8 cellular contexts compared by ENCODE assay signal in genomic region chr7:139359366-139360209, GRCh38. TPM values are rescaled to one million over a fixed set of nuclear protein-coding genes. Genes with fewer than 3 reads are reported as not detected.
A peak's percentile ranks its signal among the peaks of the same experiment; 100 is the strongest.
DNase-seq lines count a peak whose midpoint lies in the region; ATAC-seq lines count a peak whose summit lies in the region.

TSS of gene LUC7L2 (plus strand) at chr7:139359894. CDS start at chr7:139360262, 368 bp downstream.

- ATAC-seq in GM19467 (IDR thresholded peaks at IDR 0.05; ENCODE audit: unreplicated experiment), result peak; percentile 72

- H3K36me3 Mint-ChIP-seq in CD8-positive, alpha-beta memory T cell, result peaks cover 0 to 34% (median 5%) of the 10 kb centered on the region in 3 donors

- peak; percentile 98 to 100 (median 99) for DNase-seq in CD8-positive, alpha-beta memory T cell
- DNase-seq in HS-27A (ENCODE audit: low read depth), result peak; percentile 85
- peak; percentile 89 for DNase-seq in NK-92 (lab: John Stamatoyannopoulos, UW; ENCODE audit: unreplicated experiment)
- peak; percentile 97 to 99 for DNase-seq in activated CD8-positive, alpha-beta memory T cell treated with anti-CD3 and anti-CD28 coated beads for 1 hour (ENCODE audit: extremely low read depth in 1 of 2, low read depth in 1 of 2)
- peak; percentile 100 for DNase-seq in effector CD4-positive, alpha-beta T cell
- DNase-seq in lung microvascular endothelial cell (ENCODE audit: low read depth in 2 of 2), result peak; percentile 99
- DNase-seq in stimulated activated CD4-positive, alpha-beta T cell treated with anti-CD3 and anti-CD28 coated beads, TNF-alpha, amount 100 ng/mL, for 48 hours (ENCODE audit: low read depth in 3 of 3), result peak; percentile 99

- CTCF ChIA-PET in CD8-positive, alpha-beta memory T cell (lab: Charles Lee), result interaction anchor here (1.0 to 1.6 kb wide), 4 partner anchors 10 to 20 kb away, joined by 4 to 9 read pairs (median 4); no protein-coding TSS in a partner anchor

- POLR2A ChIA-PET in CD8-positive, alpha-beta memory T cell (lab: Charles Lee), result interaction anchor here (0.7 to 2.5 kb wide), 7 partner anchors 9 to 817 kb away, joined by 3 to 67 read pairs (median 6); partner anchors contain the start of genes FMC1, KDM7A and UBN2

- no peaks in the 10 kb centered on the region for H3K36me3 ChIP-seq in CD8-positive, alpha-beta memory T cell (ENCODE audit: insufficient read depth, low read length)

- peak within 1 kb of the TSS; percentile 97 to 99 (median 98) for H3K4me3 Mint-ChIP-seq in CD8-positive, alpha-beta memory T cell

- peak within 1 kb of the TSS; percentile 98 for H3K27ac ChIP-seq in CD8-positive, alpha-beta memory T cell (ENCODE audit: low read depth, low read length)

- H3K27ac Mint-ChIP-seq in CD8-positive, alpha-beta memory T cell, result peak within 1 kb of the TSS; percentile 97 to 100 (median 99)

- H3K27me3 Mint-ChIP-seq in CD8-positive, alpha-beta memory T cell, result no peaks in the 10 kb centered on the region

- H3K9me3 ChIP-seq in CD8-positive, alpha-beta memory T cell (ENCODE audit: low read length), result no peaks in the 10 kb centered on the region

- H3K4me1 Mint-ChIP-seq in CD8-positive, alpha-beta memory T cell, result peaks cover 44 to 60% (median 55%) of the 10 kb centered on the region in 3 donors

- no peaks in the 10 kb centered on the region for H3K27me3 ChIP-seq in CD8-positive, alpha-beta memory T cell (ENCODE audit: insufficient read depth, low read length, poor library complexity, severe bottlenecking)

- no peaks in the 10 kb centered on the region for H3K9me3 Mint-ChIP-seq in CD8-positive, alpha-beta memory T cell

- H3K4me3 ChIP-seq in CD8-positive, alpha-beta memory T cell (ENCODE audit: low read length), result peak within 1 kb of the TSS; percentile 92

- H3K4me1 ChIP-seq in CD8-positive, alpha-beta memory T cell (ENCODE audit: insufficient read depth, low read length), result peaks cover 30% of the 10 kb centered on the region

RNA-seq across cellular contexts. Expression of gene LUC7L2, which starts in this region (rescaled TPM):
- total RNA-seq in CD8-positive, alpha-beta memory T cell, result 100 to 1,000 TPM; 150 to 164 TPM
- polyA plus RNA-seq in CD8-positive, alpha-beta memory T cell, result 72.0 TPM
- total RNA-seq in lung microvascular endothelial cell, result 20.3 and 22.2 TPM in 2 replicates

Comparison
In these comparisons a context has a peak if more than half of its experiments do, and no peak if none do; other contexts are left out.
1. Peak in every context shown above with its lines: DNase-seq, ATAC-seq, H3K4me3 ChIP-seq and H3K27ac ChIP-seq.